ENCODE assay signal across 1 cellular context in genomic region chr12:132385923-132386751, GRCh38.
TF ChIP-seq lines count a peak whose summit lies in the region.

No MANE protein-coding gene starts in this region.

TF ChIP-seq in H1, 55 proteins besides CTCF, POLR2A, EP300 and RAD21 (continued from another document):
- no peak for TF ChIP-seq NANOG (IDR thresholded peaks at IDR 0.05; ENCODE audit: insufficient read depth, low read depth, low read length, poor library complexity, severe bottlenecking)
- no peak for TF ChIP-seq KDM5A (IDR thresholded peaks at IDR 0.05; ENCODE audit: low read length)
- TF ChIP-seq RXRA (IDR thresholded peaks at IDR 0.05; ENCODE audit: insufficient read depth, low read depth, low read length), result peak; percentile 40; the same call in 1 of the 2 replicates
